ENCODE assay signal across 29 cellular contexts in the genomic region with DNA sequence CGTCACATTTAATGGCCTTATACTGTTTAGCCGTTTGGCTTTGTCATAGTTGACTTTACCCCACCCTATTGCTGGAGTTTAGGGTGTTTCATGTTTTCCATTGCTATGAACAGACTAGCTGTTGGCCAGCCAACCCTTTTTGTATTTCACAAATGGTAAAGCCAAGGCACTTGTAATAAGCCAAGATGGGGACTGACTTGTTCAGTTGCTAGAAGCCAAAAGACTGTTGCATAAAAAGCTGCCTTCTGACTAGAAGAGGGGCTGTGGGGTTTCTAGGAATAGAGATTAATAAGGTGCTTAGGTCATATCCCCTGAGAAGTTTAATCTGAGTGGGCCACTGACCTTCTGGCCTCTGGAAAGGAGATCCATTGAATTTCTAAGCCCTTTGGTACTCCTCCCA.
DNase-seq lines count a peak whose midpoint lies in the region; ATAC-seq, FAIRE-seq and TF ChIP-seq lines count a peak whose summit lies in the region.
"Had no signal": no experiment of that assay in that cellular context is flagged by ENCODE, and none has a peak within 500 bp of the region (broad histone marks: within the 10 kb centered on the region; RNA-seq: fewer than 3 reads in every experiment).

No MANE protein-coding gene starts in this region.

- CTCF ChIA-PET in A549 (lab: Yijun Ruan, JAX): interaction anchor here (1.1 to 2.4 kb wide), 4 partner anchors 9 to 426 kb away, joined by 3 to 6 read pairs (median 4); no protein-coding TSS in a partner anchor

- no peak for TF ChIP-seq EP300 in A549 (IDR thresholded peaks at IDR 0.05)

- DNase-seq in A549 (ENCODE audit: low read depth in 1 of 2, low spot score in 1 of 2): no peak
- no peak for DNase-seq in body of pancreas
- DNase-seq in right cardiac atrium: peak in 2 of 3 donors; percentile 23 to 45
- no peak for DNase-seq in DMS114 treated with DMSO at 0.1 percent for 48 hours (lab: John Stamatoyannopoulos, UW; ENCODE audit: unreplicated experiment)
- DNase-seq in Karpas-422: no peak
- no peak for DNase-seq in H7
- DNase-seq: activated CD4-positive, alpha-beta T cell treated with anti-CD3 and anti-CD28 coated beads, Interleukin-2, amount 50 U/mL, for 48 hours; activated CD4-positive, CD25-positive, alpha-beta regulatory T cell treated with anti-CD3 and anti-CD28 coated beads, Interleukin-2, amount 50 U/mL, for 72 hours; activated naive CD4-positive, alpha-beta T cell treated with Interleukin-2 at 50 U/mL for 16 hours; activated T-cell treated with anti-CD3 and anti-CD28 coated beads, Interleukin-2, amount 50 U/mL, for 72 hours; CD4-positive, alpha-beta T cell; dermis blood vessel endothelial cell; foreskin melanocyte; GOT3; mesendoderm; NCI-H1105; NCI-H187 treated with DMSO at 0.1 percent for 48 hours; NCI-H524 treated with DMSO at 0.1 percent for 48 hours; nucleus accumbens; stimulated activated naive B cell treated with anti-CD40 and anti-IgM and Interleukin-4, amounts not matched to agents 10 μg/mL and 1 μg/mL and 100 μg/mL, for 72 hours; T-helper 2 cell had no signal

- H4K20me1 ChIP-seq in Karpas-422 (ENCODE audit: insufficient read depth, low read depth, low read length): no peaks in the 10 kb centered on the region

- peak; percentile 63 for FAIRE-seq in A549 (lab: Jason Lieb, UNC)
- FAIRE-seq: D721Med, HTR-8/SVneo, K562 had no signal

- intact Hi-C loops in body of pancreas (cut with DNase I) (no loop called here), right cardiac atrium (cut with DNase I) (no loop called here)

- no peak overlapping the region for H3K4me2 ChIP-seq in A549
- H3K4me2 ChIP-seq in Karpas-422 (ENCODE audit: low read depth, low read length, poor library complexity, severe bottlenecking): no peak overlapping the region

- TF ChIP-seq POLR2A in A549 (IDR thresholded peaks at IDR 0.05; ENCODE audit: low read length): no peak
- TF ChIP-seq POLR2A in body of pancreas (IDR thresholded peaks at IDR 0.05): no peak

- H3K9me2 ChIP-seq in Karpas-422 (replicated peaks; ENCODE audit: insufficient read depth, low read length): no peaks in the 10 kb centered on the region

- H3K36me3 ChIP-seq in body of pancreas (replicated peaks in 1 of 2; ENCODE audit: insufficient read depth in 1 of 2, low read depth in 2 of 2) (no peaks in the 10 kb centered on the region), rectal smooth muscle tissue (ENCODE audit: control insufficient read depth, insufficient read depth, low read length) (no peaks in the 10 kb centered on the region), Karpas-422 (ENCODE audit: insufficient read depth, low read length) (no peaks in the 10 kb centered on the region), H7 (replicated peaks; ENCODE audit: control insufficient read depth, insufficient read depth, low read length) (no peaks in the 10 kb centered on the region)
- H3K36me3 ChIP-seq: esophagus muscularis mucosa, suprapubic skin had no signal

- H3K4me3 ChIP-seq in A549 (no peak overlapping the region), body of pancreas (no peak overlapping the region), right cardiac atrium (ENCODE audit: low read length) (no peak overlapping the region), rectal smooth muscle tissue (ENCODE audit: low read length) (no peak overlapping the region), Karpas-422 (ENCODE audit: low read length) (no peak overlapping the region), H7 (ENCODE audit: insufficient read depth, low read depth, low read length) (no peak overlapping the region)
- H3K4me3 ChIP-seq: hepatocyte, K562, suprapubic skin had no signal

- ATAC-seq in A549 (no peak), body of pancreas (peak; percentile 9), right cardiac atrium (peak; percentile 90 to 94), GM21786 (IDR thresholded peaks at IDR 0.05; ENCODE audit: unreplicated experiment) (no peak)
- ATAC-seq: activated T-cell treated with anti-CD3 and anti-CD28 coated beads, Interleukin-2, amount 50 U/mL, for 72 hours; K562; stimulated activated naive B cell treated with anti-CD40 and anti-IgM and Interleukin-4, amounts not matched to agents 10 μg/mL and 1 μg/mL and 100 μg/mL, for 72 hours had no signal

- H3K4me1 ChIP-seq in A549 (no peaks in the 10 kb centered on the region), body of pancreas (no peaks in the 10 kb centered on the region), right cardiac atrium (ENCODE audit: control insufficient read depth, insufficient read depth, low read length) (no peaks in the 10 kb centered on the region), rectal smooth muscle tissue (ENCODE audit: control insufficient read depth, insufficient read depth, low read length) (peaks cover 9% of the 10 kb centered on the region), Karpas-422 (ENCODE audit: low read length) (no peaks in the 10 kb centered on the region)
- H3K4me1 ChIP-seq: suprapubic skin had no signal

- no peaks in the 10 kb centered on the region for H3K27me3 ChIP-seq in body of pancreas
- no peaks in the 10 kb centered on the region for H3K27me3 ChIP-seq in right cardiac atrium (ENCODE audit: control insufficient read depth, insufficient read depth)
- no peaks in the 10 kb centered on the region for H3K27me3 ChIP-seq in rectal smooth muscle tissue (ENCODE audit: control insufficient read depth, insufficient read depth, low read length)
- no peaks in the 10 kb centered on the region for H3K27me3 ChIP-seq in Karpas-422 (ENCODE audit: low read length)
- H3K27me3 ChIP-seq in H7 (ENCODE audit: control insufficient read depth, insufficient read depth, low read length): no peaks in the 10 kb centered on the region
- H3K27me3 ChIP-seq: esophagus muscularis mucosa, hepatocyte, suprapubic skin had no signal

- WGBS in A549 (ENCODE audit: missing lambda C conversion rate): 88% methylated on average over 2 of the region's 2 CpGs
- WGBS in body of pancreas, 2 donors: 70 to 74% methylated on average over 2 of the region's 2 CpGs
- WGBS in right cardiac atrium: 47% methylated on average over 2 of the region's 2 CpGs

- no peak for TF ChIP-seq CTCF in A549 (IDR thresholded peaks at IDR 0.05)
- TF ChIP-seq CTCF in body of pancreas (IDR thresholded peaks at IDR 0.05): no peak

- no peaks in the 10 kb centered on the region for H3K79me2 ChIP-seq in Karpas-422 (ENCODE audit: low read length)
- H3K79me2 ChIP-seq: hepatocyte had no signal

- POLR2A ChIA-PET in A549 (lab: Yijun Ruan, JAX): no interaction called here

- no peak overlapping the region for H3K9ac ChIP-seq in rectal smooth muscle tissue (ENCODE audit: low read length)
- no peak overlapping the region for H3K9ac ChIP-seq in Karpas-422 (ENCODE audit: low read length)

- no peak overlapping the region for H3K27ac ChIP-seq in A549
- H3K27ac ChIP-seq in body of pancreas: no peak overlapping the region
- no peak overlapping the region for H3K27ac ChIP-seq in right cardiac atrium (ENCODE audit: low read length)
- peak overlapping the region; percentile 21 for H3K27ac ChIP-seq in rectal smooth muscle tissue (ENCODE audit: low read depth, low read length)
- H3K27ac ChIP-seq in Karpas-422 (ENCODE audit: low read length): no peak overlapping the region
- H3K27ac ChIP-seq: hepatocyte, suprapubic skin had no signal

- TF ChIP-seq RAD21 in A549 (conservative IDR thresholded peaks at IDR 0.05 in 1 of 2, IDR thresholded peaks at IDR 0.05 in 1 of 2): no peak

- H2AFZ ChIP-seq in Karpas-422 (ENCODE audit: low read length): no peak overlapping the region
- H2AFZ ChIP-seq: hepatocyte had no signal

- H3K9me3 ChIP-seq in A549 (no peaks in the 10 kb centered on the region), body of pancreas (no peaks in the 10 kb centered on the region), right cardiac atrium (ENCODE audit: control insufficient read depth, low read length) (no peaks in the 10 kb centered on the region), Karpas-422 (ENCODE audit: low read length) (no peaks in the 10 kb centered on the region; the same call in none of the 2 replicates)
- H3K9me3 ChIP-seq: esophagus muscularis mucosa, suprapubic skin had no signal

TF ChIP-seq in A549, 52 proteins besides CTCF, POLR2A, EP300 and RAD21:
- no peak for TF ChIP-seq ESRRA (IDR thresholded peaks at IDR 0.05; ENCODE audit: borderline replicate concordance, low read length)
TF ChIP-seq in A549: peak in this region for 0.

Comparison
In these comparisons a context has a peak if more than half of its experiments do, and no peak if none do; other contexts are left out.
1. ATAC-seq: peak in body of pancreas (single experiment) and right cardiac atrium (2 of 2); none in A549 (0 of 2) and GM21786 (single experiment).
2. DNase-seq: peak in right cardiac atrium (2 of 3); none in A549 (0 of 2), body of pancreas (0 of 4), DMS114 treated with DMSO at 0.1 percent for 48 hours (single experiment), Karpas-422 (single experiment) and H7 (single experiment).